22 cellular contexts compared by ENCODE assay signal in genomic region chr11:130548491-130548833, GRCh38.
"Had no signal": no experiment of that assay in that cellular context is flagged by ENCODE, and none has a peak within 500 bp of the region (broad histone marks: within the 10 kb centered on the region; RNA-seq: fewer than 3 reads in every experiment).

No MANE protein-coding gene starts in this region.

- H2AFZ ChIP-seq: parathyroid adenoma had no signal

- H3K27ac Mint-ChIP-seq: activated CD4-positive, alpha-beta T cell treated with anti-CD3 and anti-CD28 coated beads, Interleukin-2, amount 10 ng/mL, durations not matched to agents 7 days and 5 days; activated naive CD4-positive, alpha-beta T cell treated with anti-CD3 and anti-CD28 coated beads, Interleukin-2, amount 10 ng/mL, durations not matched to agents 7 days and 5 days; mesothelial cell of epicardium; natural killer cell treated with Interleukin-12 subunit alpha and Interleukin-12 subunit beta and Interleukin-15 and Interleukin-18, amount 100 ng/mL, for 72 hours had no signal

- H3K9ac ChIP-seq: parathyroid adenoma had no signal

- H3K27ac ChIP-seq: brain microvascular endothelial cell, coronary artery, parathyroid adenoma, tibial artery, uterus had no signal

- H3K4me3 ChIP-seq: coronary artery, lung, tibial artery, uterus had no signal

- ATAC-seq: activated CD4-positive, CD25-positive, alpha-beta regulatory T cell treated with anti-CD3 and anti-CD28 coated beads, Interleukin-2, amount 50 U/mL, for 24 hours; natural killer cell treated with Interleukin-12 subunit alpha and Interleukin-12 subunit beta and Interleukin-15 and Interleukin-18, amount 100 ng/mL, for 72 hours had no signal

- H3K36me3 Mint-ChIP-seq: activated naive CD4-positive, alpha-beta T cell treated with anti-CD3 and anti-CD28 coated beads, Interleukin-2, amount 10 ng/mL, durations not matched to agents 7 days and 5 days; mesothelial cell of epicardium; natural killer cell treated with Interleukin-12 subunit alpha and Interleukin-12 subunit beta and Interleukin-15 and Interleukin-18, amount 100 ng/mL, for 72 hours had no signal

- H3K4me1 Mint-ChIP-seq: activated CD4-positive, alpha-beta T cell treated with anti-CD3 and anti-CD28 coated beads, Interleukin-2, amount 10 ng/mL, durations not matched to agents 7 days and 5 days; activated naive CD4-positive, alpha-beta T cell treated with anti-CD3 and anti-CD28 coated beads, Interleukin-2, amount 10 ng/mL, durations not matched to agents 7 days and 5 days; mesothelial cell of epicardium had no signal

- DNase-seq: activated CD4-positive, alpha-beta T cell treated with anti-CD3 and anti-CD28 coated beads, Interleukin-2, amount 10 ng/mL, durations not matched to agents 7 days and 5 days; activated CD8-positive, alpha-beta memory T cell treated with anti-CD3 and anti-CD28 coated beads for 24 hours; activated CD8-positive, alpha-beta memory T cell treated with anti-CD3 and anti-CD28 coated beads, Interleukin-2, amount 50 U/mL, for 48 hours; activated effector memory CD4-positive, alpha-beta T cell treated with Interleukin-2 at 50 U/mL for 16 hours; activated naive CD4-positive, alpha-beta T cell treated with anti-CD3 and anti-CD28 coated beads, Interleukin-2, amount 10 ng/mL, durations not matched to agents 7 days and 5 days; activated T-cell treated with anti-CD3 and anti-CD28 coated beads, Interleukin-2, amount 50 U/mL, for 48 hours; aorta; brain microvascular endothelial cell; glutamatergic neuron; hippocampal formation; islet precursor cell; stimulated activated CD8-positive, alpha-beta memory T cell treated with anti-CD3 and anti-CD28 coated beads, Interleukin-4, amount 100 ng/mL, for 48 hours; stimulated activated naive CD4-positive, alpha-beta T cell; T1000; tibial artery; uterus had no signal

- H3K4me1 ChIP-seq: parathyroid adenoma, uterus had no signal

- H3K9me3 ChIP-seq: tibial artery, uterus had no signal

- H3K9me3 Mint-ChIP-seq: activated CD4-positive, alpha-beta T cell treated with anti-CD3 and anti-CD28 coated beads, Interleukin-2, amount 10 ng/mL, durations not matched to agents 7 days and 5 days; activated naive CD4-positive, alpha-beta T cell treated with anti-CD3 and anti-CD28 coated beads, Interleukin-2, amount 10 ng/mL, durations not matched to agents 7 days and 5 days; mesothelial cell of epicardium; natural killer cell treated with Interleukin-12 subunit alpha and Interleukin-12 subunit beta and Interleukin-15 and Interleukin-18, amount 100 ng/mL, for 72 hours had no signal

- H3K36me3 ChIP-seq: brain microvascular endothelial cell, tibial artery, uterus had no signal

- H3K4me3 Mint-ChIP-seq: activated CD4-positive, alpha-beta T cell treated with anti-CD3 and anti-CD28 coated beads, Interleukin-2, amount 10 ng/mL, durations not matched to agents 7 days and 5 days; activated naive CD4-positive, alpha-beta T cell treated with anti-CD3 and anti-CD28 coated beads, Interleukin-2, amount 10 ng/mL, durations not matched to agents 7 days and 5 days; mesothelial cell of epicardium; natural killer cell treated with Interleukin-12 subunit alpha and Interleukin-12 subunit beta and Interleukin-15 and Interleukin-18, amount 100 ng/mL, for 72 hours had no signal

- H3K27me3 ChIP-seq: brain microvascular endothelial cell, tibial artery, uterus had no signal
